ENCODE assay signal across 8 cellular contexts in the genomic region with DNA sequence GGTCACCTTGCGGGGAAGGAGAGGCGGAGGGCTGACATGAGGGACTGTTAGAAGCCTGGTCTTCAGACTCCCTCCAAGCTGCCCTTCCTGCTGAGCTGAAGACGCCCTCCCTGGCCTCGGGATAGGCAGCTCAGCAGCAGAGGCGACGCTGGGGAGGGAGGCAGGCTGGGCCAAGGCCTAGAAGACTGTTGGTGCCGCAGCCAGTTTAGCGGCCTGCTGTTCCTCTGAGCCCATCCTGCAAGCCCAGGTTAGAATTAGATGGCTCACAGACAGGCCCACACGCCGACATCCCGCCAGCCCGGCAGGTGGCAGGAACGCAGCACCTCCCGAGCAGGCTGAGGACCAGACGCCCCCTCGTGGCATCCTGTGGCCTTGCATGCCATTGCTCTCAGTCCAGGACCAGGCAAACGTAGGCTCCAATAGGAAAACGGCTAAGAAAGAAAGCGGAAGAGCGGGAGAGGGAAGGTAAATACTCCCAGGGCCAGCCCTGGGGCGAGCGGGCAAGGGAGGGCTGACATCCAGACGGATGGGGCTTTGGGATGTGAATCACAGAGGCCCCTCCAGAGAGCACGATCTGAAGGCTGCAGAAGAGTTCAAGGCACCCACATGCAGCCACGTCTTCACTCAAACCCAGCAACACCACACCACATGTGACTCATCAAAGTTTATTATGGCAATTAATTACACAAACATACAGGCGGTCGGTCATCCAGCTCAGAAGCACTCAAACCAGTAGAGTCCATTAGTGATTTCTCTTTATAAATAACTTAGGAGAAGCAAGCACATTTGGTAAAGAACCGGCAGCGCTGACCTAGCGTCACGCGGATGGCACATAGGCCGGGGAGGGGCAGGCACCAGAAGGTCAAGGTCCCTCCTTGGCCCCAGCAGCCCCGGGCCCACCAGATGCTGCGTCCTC. TPM values are rescaled to one million over a fixed set of nuclear protein-coding genes. Genes with fewer than 3 reads are reported as not detected.
DNase-seq lines count a peak whose midpoint lies in the region; ATAC-seq, FAIRE-seq and TF ChIP-seq lines count a peak whose summit lies in the region.

No MANE protein-coding gene starts in this region.

- peak; percentile 81 to 88 (median 86) for DNase-seq in T-helper 1 cell
- peak; percentile 94 to 99 for DNase-seq in T47D (ENCODE audit: low read depth in 1 of 2, low spot score in 1 of 2)
- DNase-seq in kidney, result peak; percentile 94
- DNase-seq in stimulated activated CD4-positive, alpha-beta T cell treated with anti-CD3 and anti-CD28 coated beads, Interleukin-1b, Interleukin-23, amount 100 ng/mL, for 24 hours (ENCODE audit: low read depth in 4 of 4, low spot score in 1 of 4), result peak; percentile 81 to 89 (median 86)
- DNase-seq in NCI-H446 treated with DMSO at 0.1 percent for 48 hours (lab: John Stamatoyannopoulos, UW), result no peak
- DNase-seq in NCI-H524 (lab: John Stamatoyannopoulos, UW), result no peak

- H3K4me3 ChIP-seq in kidney (ENCODE audit: low read length in 2 of 2), result peak overlapping the region; percentile 46 to 50

- TF ChIP-seq CTCF in kidney (IDR thresholded peaks at IDR 0.05; ENCODE audit: borderline replicate concordance, extremely low read depth, insufficient read depth), result peak; percentile 100

- in situ Hi-C loops in T47D (cut with HindIII; ENCODE audit: low pct_unique_long_range_greater_than_20kb, low sequenced_read_pairs), result no loop called here

- peaks cover 0 to 13% of the 10 kb centered on the region in 2 donors for H3K4me1 ChIP-seq in kidney (ENCODE audit: control insufficient read depth in 1 of 2, insufficient read depth in 1 of 2, low read depth in 1 of 2, low read length in 2 of 2)

- H3K9ac ChIP-seq in kidney (ENCODE audit: low read length in 2 of 2), result peak overlapping the region; percentile 27 to 51

- H3K27ac ChIP-seq in kidney (ENCODE audit: low read depth in 2 of 2, low read length in 2 of 2), result peak overlapping the region; percentile 1 to 48

- FAIRE-seq in kidney (lab: Jason Lieb, UNC), result peak; percentile 59

- no peaks in the 10 kb centered on the region for H3K9me3 ChIP-seq in kidney (ENCODE audit: control insufficient read depth in 1 of 2, low read length in 2 of 2)

- ATAC-seq in GM18508 (IDR thresholded peaks at IDR 0.05; ENCODE audit: insufficient read depth, unreplicated experiment), result peak; percentile 70
- ATAC-seq in HG03039 (IDR thresholded peaks at IDR 0.05; ENCODE audit: unreplicated experiment), result peak; percentile 75

- intact Hi-C loops in kidney (cut with DNase I), result no loop called here

- H3K36me3 ChIP-seq in kidney (ENCODE audit: control insufficient read depth in 1 of 2, insufficient read depth in 2 of 2, low read length in 2 of 2), result peaks cover 3 to 6% of the 10 kb centered on the region in 2 donors

RNA-seq across cellular contexts. Expression of gene CD5, which starts 27.6 kb away (rescaled TPM):
- 2.9 TPM for total RNA-seq in kidney
- polyA plus RNA-seq in kidney (ENCODE audit: insufficient read depth, low read depth, low replicate concordance), result 0.26 TPM

RNA-seq across cellular contexts. Expression of gene VPS37C, which starts 31.4 kb away (rescaled TPM):
- 31.8 TPM for total RNA-seq in kidney
- 13.9 TPM for polyA plus RNA-seq in kidney (ENCODE audit: insufficient read depth, low read depth, low replicate concordance)

Comparison
In these comparisons a context has a peak if more than half of its experiments do, and no peak if none do; other contexts are left out.
1. DNase-seq: peak in T-helper 1 cell (5 of 5), T47D (2 of 2), kidney (single experiment) and stimulated activated CD4-positive, alpha-beta T cell treated with anti-CD3 and anti-CD28 coated beads, Interleukin-1b, Interleukin-23, amount 100 ng/mL, for 24 hours (4 of 4); none in NCI-H446 treated with DMSO at 0.1 percent for 48 hours (single experiment) and NCI-H524 (0 of 2).